14 cellular contexts compared by ENCODE assay signal in the genomic region with DNA sequence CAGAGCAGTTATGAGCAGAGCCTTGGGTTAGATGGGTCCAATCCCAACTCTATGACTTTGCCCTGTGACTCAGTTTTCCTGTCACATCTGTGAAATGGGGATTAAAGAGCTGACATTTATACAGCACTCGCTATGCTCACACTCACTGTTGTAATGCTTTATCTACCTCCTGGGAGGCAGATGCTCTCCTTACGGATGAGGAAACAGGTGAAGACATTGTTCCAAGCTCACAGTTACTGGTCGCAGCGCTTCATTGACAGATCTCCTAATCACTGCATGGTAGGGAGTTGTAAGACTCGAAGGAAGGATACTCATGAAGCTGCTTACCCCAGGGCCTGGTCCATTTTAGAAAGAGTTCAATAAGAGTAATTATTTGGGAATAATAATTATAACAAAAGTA. TPM values are rescaled to one million over a fixed set of nuclear protein-coding genes. Genes with fewer than 3 reads are reported as not detected.
DNase-seq lines count a peak whose midpoint lies in the region; ATAC-seq and TF ChIP-seq lines count a peak whose summit lies in the region.
"Had no signal": no experiment of that assay in that cellular context is flagged by ENCODE, and none has a peak within 500 bp of the region (broad histone marks: within the 10 kb centered on the region; RNA-seq: fewer than 3 reads in every experiment).

No MANE protein-coding gene starts in this region.

- H3K36me3 Mint-ChIP-seq in activated naive CD8-positive, alpha-beta T cell treated with anti-CD3 and anti-CD28 coated beads, Interleukin-2, amount 50 U/mL, for 24 hours (ENCODE audit: low read depth): no peaks in the 10 kb centered on the region
- no peaks in the 10 kb centered on the region for H3K36me3 Mint-ChIP-seq in activated naive CD8-positive, alpha-beta T cell treated with anti-CD3 and anti-CD28 coated beads for 36 hours

- no peaks in the 10 kb centered on the region for H3K4me1 Mint-ChIP-seq in activated naive CD8-positive, alpha-beta T cell treated with anti-CD3 and anti-CD28 coated beads, Interleukin-2, amount 50 U/mL, for 24 hours
- no peaks in the 10 kb centered on the region for H3K4me1 Mint-ChIP-seq in activated naive CD8-positive, alpha-beta T cell treated with anti-CD3 and anti-CD28 coated beads for 36 hours

- H3K4me3 ChIP-seq in aorta (ENCODE audit: low read length in 2 of 2): no peak overlapping the region

- no peak overlapping the region for H3K27ac Mint-ChIP-seq in activated naive CD8-positive, alpha-beta T cell treated with anti-CD3 and anti-CD28 coated beads, Interleukin-2, amount 50 U/mL, for 24 hours
- no peak overlapping the region for H3K27ac Mint-ChIP-seq in activated naive CD8-positive, alpha-beta T cell treated with anti-CD3 and anti-CD28 coated beads for 36 hours
- H3K27ac Mint-ChIP-seq: HFFc6 had no signal

- WGBS in aorta, 2 donors: 94 to 97% methylated on average over 5 of the region's 5 CpGs

- no peak overlapping the region for H3K4me3 Mint-ChIP-seq in activated naive CD8-positive, alpha-beta T cell treated with anti-CD3 and anti-CD28 coated beads, Interleukin-2, amount 50 U/mL, for 24 hours
- H3K4me3 Mint-ChIP-seq in activated naive CD8-positive, alpha-beta T cell treated with anti-CD3 and anti-CD28 coated beads for 36 hours: no peak overlapping the region
- H3K4me3 Mint-ChIP-seq: HFFc6 had no signal

- H3K27me3 ChIP-seq in aorta (ENCODE audit: control insufficient read depth in 1 of 2, insufficient read depth in 2 of 2, low read length in 1 of 2): no peaks in the 10 kb centered on the region

- H3K27ac ChIP-seq in VCaP (peak overlapping the region; percentile 59; the same call in 1 of the 2 replicates), aorta (ENCODE audit: low read depth in 1 of 2, low read length in 2 of 2) (peak overlapping the region; percentile 78 to 88)
- H3K27ac ChIP-seq: C4-2B had no signal

- ATAC-seq in activated naive CD8-positive, alpha-beta T cell treated with anti-CD3 and anti-CD28 coated beads, Interleukin-2, amount 50 U/mL, for 24 hours: peak; percentile 27
- ATAC-seq in esophagus mucosa (peak; percentile 5), aorta (ENCODE audit: low FRiP score) (no peak)
- ATAC-seq: Right ventricle myocardium inferior had no signal

- H3K9me3 ChIP-seq in aorta (ENCODE audit: control insufficient read depth, low read length): no peaks in the 10 kb centered on the region

- intact Hi-C loops in aorta (cut with DNase I): loop anchor here in 1 of 2 donors (5.0 kb wide), 1 partner anchor 79 kb away; the partner anchor contains the start of gene TPX2

- peaks cover 4 to 5% of the 10 kb centered on the region in 2 donors for H3K4me1 ChIP-seq in aorta (ENCODE audit: control insufficient read depth in 1 of 2, insufficient read depth in 2 of 2, low read length in 2 of 2)

- H3K36me3 ChIP-seq in aorta (ENCODE audit: control insufficient read depth in 1 of 2, insufficient read depth in 2 of 2, low read length in 1 of 2): no peaks in the 10 kb centered on the region

- H3K9me3 Mint-ChIP-seq in activated naive CD8-positive, alpha-beta T cell treated with anti-CD3 and anti-CD28 coated beads, Interleukin-2, amount 50 U/mL, for 24 hours: no peaks in the 10 kb centered on the region
- no peaks in the 10 kb centered on the region for H3K9me3 Mint-ChIP-seq in activated naive CD8-positive, alpha-beta T cell treated with anti-CD3 and anti-CD28 coated beads for 36 hours
- H3K9me3 Mint-ChIP-seq: HFFc6 had no signal

- TF ChIP-seq CTCF in VCaP (conservative IDR thresholded peaks at IDR 0.05): no peak

- no peak for DNase-seq in activated naive CD8-positive, alpha-beta T cell treated with anti-CD3 and anti-CD28 coated beads, Interleukin-2, amount 50 U/mL, for 24 hours
- DNase-seq in activated naive CD8-positive, alpha-beta T cell treated with anti-CD3 and anti-CD28 coated beads for 36 hours: no peak
- DNase-seq in aorta (no peak), SKM-1 (lab: John Stamatoyannopoulos, UW; ENCODE audit: unreplicated experiment) (no peak), occipital lobe (lab: John Stamatoyannopoulos, UW) (no peak)
- no peak for DNase-seq in stimulated activated CD8-positive, alpha-beta memory T cell treated with anti-CD3 and anti-CD28 coated beads, Interleukin-4, amount 100 ng/mL, for 48 hours
- DNase-seq: GF-D8, HFFc6, NCI-H187 treated with DMSO at 0.1 percent for 48 hours had no signal

- H3K27me3 Mint-ChIP-seq in activated naive CD8-positive, alpha-beta T cell treated with anti-CD3 and anti-CD28 coated beads, Interleukin-2, amount 50 U/mL, for 24 hours: no peaks in the 10 kb centered on the region
- no peaks in the 10 kb centered on the region for H3K27me3 Mint-ChIP-seq in activated naive CD8-positive, alpha-beta T cell treated with anti-CD3 and anti-CD28 coated beads for 36 hours

RNA-seq across cellular contexts. Expression of gene MYLK2, which starts 2.9 kb away (rescaled TPM):
- under 1 TPM; 0.21 to 0.36 TPM for total RNA-seq in activated naive CD8-positive, alpha-beta T cell treated with anti-CD3 and anti-CD28 coated beads for 36 hours
- total RNA-seq in esophagus mucosa (0.12 TPM), aorta (under 1 TPM in 1 of 2 donors, not detected in 1; 0.30 TPM), occipital lobe (0.78 TPM)
- 1 to 10 TPM in 1 of 2 donors, not detected in 1; 8.1 TPM for polyA plus RNA-seq in aorta

RNA-seq across cellular contexts. Expression of gene FOXS1, which starts 29.2 kb away (rescaled TPM):
- not detected for total RNA-seq in activated naive CD8-positive, alpha-beta T cell treated with anti-CD3 and anti-CD28 coated beads for 36 hours
- total RNA-seq in esophagus mucosa (0.40 TPM), aorta (10 to 100 TPM in 1 of 2 donors, 1 to 10 TPM in 1; 10.0 to 20.2 TPM), occipital lobe (0.78 TPM)
- 10 to 100 TPM; 11.4 to 76.4 TPM for polyA plus RNA-seq in aorta
- total RNA-seq: HFFc6, MCF 10A had no signal

RNA-seq across cellular contexts. Expression of gene DUSP15, which starts 54.1 kb away (rescaled TPM):
- not detected for total RNA-seq in activated naive CD8-positive, alpha-beta T cell treated with anti-CD3 and anti-CD28 coated beads for 36 hours
- 0.64 TPM for total RNA-seq in esophagus mucosa
- 1 to 10 TPM; 2.4 to 4.7 TPM for total RNA-seq in aorta
- polyA plus RNA-seq in aorta: 10 to 100 TPM in 1 of 2 donors, 1 to 10 TPM in 1; 2.6 to 31.7 TPM
- 3.0 TPM for total RNA-seq in occipital lobe
- total RNA-seq: HFFc6, MCF 10A had no signal

RNA-seq across cellular contexts. Expression of gene TTLL9, which starts 54.2 kb away (rescaled TPM):
- total RNA-seq in activated naive CD8-positive, alpha-beta T cell treated with anti-CD3 and anti-CD28 coated beads for 36 hours: not detected
- total RNA-seq in esophagus mucosa (0.16 TPM), aorta (under 1 TPM; 0.19 to 0.81 TPM), occipital lobe (1.7 TPM)
- under 1 TPM in 1 of 2 donors, not detected in 1; 0.61 TPM for polyA plus RNA-seq in aorta
- total RNA-seq: HFFc6, Right ventricle myocardium inferior had no signal
